ENCODE assay signal across 9 cellular contexts in the genomic region with DNA sequence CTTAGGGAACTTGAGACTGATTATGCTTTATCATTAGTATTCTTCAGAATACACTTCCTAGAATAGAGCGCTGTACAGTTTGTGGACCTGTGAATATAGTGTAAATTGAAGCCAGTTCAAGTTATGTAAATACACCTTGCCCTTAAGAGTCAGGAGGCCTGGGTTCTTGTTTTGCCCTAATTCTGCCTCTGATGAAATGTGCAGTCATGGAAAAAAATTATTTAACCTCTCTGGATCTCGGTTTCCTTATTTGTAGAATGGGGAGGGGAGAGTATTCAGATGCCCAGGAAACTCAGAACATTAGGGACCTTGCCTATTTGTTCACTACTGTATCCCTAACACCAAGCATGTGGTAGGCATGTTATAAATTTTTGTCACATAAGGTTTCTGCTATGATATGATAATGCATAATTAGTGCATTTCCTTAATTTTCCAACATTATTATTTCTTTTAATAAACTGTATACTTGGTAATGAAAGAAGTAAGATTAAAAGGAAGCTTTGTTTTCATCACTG. TPM values are rescaled to one million over a fixed set of nuclear protein-coding genes. Genes with fewer than 3 reads are reported as not detected.
DNase-seq lines count a peak whose midpoint lies in the region; ATAC-seq and TF ChIP-seq lines count a peak whose summit lies in the region.
"Had no signal": no experiment of that assay in that cellular context is flagged by ENCODE, and none has a peak within 500 bp of the region (broad histone marks: within the 10 kb centered on the region; RNA-seq: fewer than 3 reads in every experiment).

No MANE protein-coding gene starts in this region.

- H3K4me3 Mint-ChIP-seq in activated CD8-positive, alpha-beta memory T cell treated with anti-CD3 and anti-CD28 coated beads, Interleukin-2, amount 10 ng/mL, durations not matched to agents 7 days and 5 days: peak overlapping the region; percentile 77
- peak overlapping the region; percentile 92 for H3K4me3 Mint-ChIP-seq in T-helper 17 cell

- no peaks in the 10 kb centered on the region for H3K27me3 ChIP-seq in stomach

- peak overlapping the region; percentile 59 to 84 for H3K4me3 ChIP-seq in foreskin fibroblast (ENCODE audit: low read depth in 1 of 2, low read length in 2 of 2)
- H3K4me3 ChIP-seq in stomach: peak overlapping the region; percentile 91 to 99 (median 96)

- TF ChIP-seq POLR2A in stomach (IDR thresholded peaks at IDR 0.05): no peak

- H3K27ac ChIP-seq in stomach: no peak overlapping the region

- CTCF ChIA-PET in activated CD8-positive, alpha-beta memory T cell treated with anti-CD3 and anti-CD28 coated beads, Interleukin-2, amount 10 ng/mL, durations not matched to agents 7 days and 5 days (lab: Charles Lee): interaction anchor here (1.4 to 4.5 kb wide), 4 partner anchors 7 to 36 kb away, joined by 3 to 14 read pairs (median 6); no protein-coding TSS in a partner anchor

- peaks cover 4% of the 10 kb centered on the region for H3K9me3 Mint-ChIP-seq in activated CD8-positive, alpha-beta memory T cell treated with anti-CD3 and anti-CD28 coated beads, Interleukin-2, amount 10 ng/mL, durations not matched to agents 7 days and 5 days (ENCODE audit: low read depth)

- no peaks in the 10 kb centered on the region for H3K36me3 ChIP-seq in stomach

- no peaks in the 10 kb centered on the region for H3K9me3 ChIP-seq in T-helper 17 cell (ENCODE audit: control insufficient read depth, low read length, poor library complexity, severe bottlenecking)
- no peaks in the 10 kb centered on the region for H3K9me3 ChIP-seq in stomach

- WGBS in stomach, 5 donors: 28 to 39% (median 33%) methylated on average over 2 of the region's 2 CpGs

- peaks cover 6 to 27% (median 17%) of the 10 kb centered on the region in 4 donors for H3K4me1 ChIP-seq in stomach

- ATAC-seq in activated CD8-positive, alpha-beta memory T cell treated with anti-CD3 and anti-CD28 coated beads, Interleukin-2, amount 10 ng/mL, durations not matched to agents 7 days and 5 days: no peak
- ATAC-seq in T-helper 17 cell (no peak), GM21447 (IDR thresholded peaks at IDR 0.05; ENCODE audit: unreplicated experiment) (no peak), HG02763 (IDR thresholded peaks at IDR 0.05; ENCODE audit: unreplicated experiment) (no peak)

- DNase-seq in activated CD8-positive, alpha-beta memory T cell treated with anti-CD3 and anti-CD28 coated beads, Interleukin-2, amount 10 ng/mL, durations not matched to agents 7 days and 5 days: no peak
- DNase-seq in activated CD8-positive, alpha-beta memory T cell treated with anti-CD3 and anti-CD28 coated beads, Interleukin-2, amount 50 U/mL, for 4 hours: no peak
- no peak for DNase-seq in T-helper 17 cell
- no peak for DNase-seq in foreskin fibroblast
- DNase-seq in stomach: no peak
- DNase-seq in GOT3 (lab: John Stamatoyannopoulos, UW): no peak
- DNase-seq: activated CD4-positive, alpha-beta T cell treated with anti-CD3 and anti-CD28 coated beads, Interleukin-2, amount 50 U/mL, for 1 hour had no signal

- no peaks in the 10 kb centered on the region for H3K27me3 Mint-ChIP-seq in activated CD8-positive, alpha-beta memory T cell treated with anti-CD3 and anti-CD28 coated beads, Interleukin-2, amount 10 ng/mL, durations not matched to agents 7 days and 5 days
- no peaks in the 10 kb centered on the region for H3K27me3 Mint-ChIP-seq in T-helper 17 cell

- peaks cover 29% of the 10 kb centered on the region for H3K4me1 Mint-ChIP-seq in activated CD8-positive, alpha-beta memory T cell treated with anti-CD3 and anti-CD28 coated beads, Interleukin-2, amount 10 ng/mL, durations not matched to agents 7 days and 5 days
- H3K4me1 Mint-ChIP-seq in T-helper 17 cell: peaks cover 25% of the 10 kb centered on the region

- peak overlapping the region; percentile 78 for H3K27ac Mint-ChIP-seq in activated CD8-positive, alpha-beta memory T cell treated with anti-CD3 and anti-CD28 coated beads, Interleukin-2, amount 10 ng/mL, durations not matched to agents 7 days and 5 days
- no peak overlapping the region for H3K27ac Mint-ChIP-seq in T-helper 17 cell

- TF ChIP-seq CTCF in foreskin fibroblast (IDR thresholded peaks at IDR 0.05; ENCODE audit: low read depth, low read length) (no peak), stomach (IDR thresholded peaks at IDR 0.05) (no peak)

- peaks cover 4% of the 10 kb centered on the region for H3K36me3 Mint-ChIP-seq in activated CD8-positive, alpha-beta memory T cell treated with anti-CD3 and anti-CD28 coated beads, Interleukin-2, amount 10 ng/mL, durations not matched to agents 7 days and 5 days
- H3K36me3 Mint-ChIP-seq in T-helper 17 cell (ENCODE audit: low read depth): no peaks in the 10 kb centered on the region

- intact Hi-C loops in stomach (cut with DNase I; ENCODE audit: low total_unique reads): no loop called here

- no peak for TF ChIP-seq EP300 in stomach (IDR thresholded peaks at IDR 0.05)

RNA-seq across cellular contexts. Expression of gene EXOC6, which starts 1.3 kb away (rescaled TPM):
- total RNA-seq in activated CD8-positive, alpha-beta memory T cell treated with anti-CD3 and anti-CD28 coated beads, Interleukin-2, amount 10 ng/mL, durations not matched to agents 7 days and 5 days: 10 to 100 TPM; 11.9 to 12.1 TPM
- total RNA-seq in T-helper 17 cell (10 to 100 TPM; 10.5 to 14.8 TPM), stomach (10 to 100 TPM in 2 of 5 donors, 1 to 10 TPM in 3; 1.7 to 21.3 (median 8.9) TPM)
- polyA plus RNA-seq in stomach: 1 to 10 TPM; 3.3 to 4.9 (median 4.2) TPM
